Comparison of ENCODE assay signal across 11 cellular contexts in the genomic region with DNA sequence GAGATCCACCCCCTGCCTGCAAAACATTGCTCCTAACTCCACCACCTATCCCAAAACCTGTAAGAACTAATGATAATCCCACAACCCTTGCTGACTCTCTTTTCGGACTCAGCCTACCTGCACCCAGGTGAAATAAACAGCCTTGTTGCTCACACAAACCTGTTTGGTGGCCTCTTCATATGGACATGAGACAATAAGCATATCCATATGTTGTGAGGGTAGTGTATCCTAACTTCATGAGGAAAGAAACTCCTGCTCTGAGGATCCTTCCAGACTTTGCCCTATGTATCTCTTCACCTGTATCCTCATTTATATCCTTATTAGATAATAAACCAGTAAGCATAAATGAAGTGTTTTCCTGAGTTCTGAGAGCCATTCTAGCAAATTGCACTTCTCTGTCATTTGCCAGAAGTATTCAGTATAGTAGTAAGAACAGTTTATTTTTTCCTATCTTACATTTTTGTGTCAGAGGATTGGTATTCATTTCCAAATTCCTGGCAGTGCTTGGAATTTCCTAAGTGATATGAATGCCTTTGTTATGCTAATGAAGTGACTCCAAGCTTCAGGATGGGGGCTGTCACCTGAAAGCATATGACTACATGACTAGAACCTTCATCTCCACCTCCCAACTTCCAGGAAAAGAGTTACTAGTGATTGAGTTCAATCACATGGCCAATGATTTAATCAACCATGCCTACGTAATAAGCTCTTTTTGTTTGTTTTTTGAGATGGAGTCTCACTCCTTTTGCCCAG. TPM values are rescaled to one million over a fixed set of nuclear protein-coding genes. Genes with fewer than 3 reads are reported as not detected.
DNase-seq lines count a peak whose midpoint lies in the region; ATAC-seq and TF ChIP-seq lines count a peak whose summit lies in the region.
"Had no signal": no experiment of that assay in that cellular context is flagged by ENCODE, and none has a peak within 500 bp of the region (broad histone marks: within the 10 kb centered on the region; RNA-seq: fewer than 3 reads in every experiment).

No MANE protein-coding gene starts in this region.

- intact Hi-C loops in left ventricle myocardium inferior (cut with micrococcal nuclease) (no loop called here), Right ventricle myocardium superior (cut with DNase I) (no loop called here), adrenal gland (cut with DNase I) (no loop called here), CD14-positive monocyte (cut with micrococcal nuclease) (no loop called here)

- H3K4me3 Mint-ChIP-seq in CD14-positive monocyte = no peak overlapping the region
- H3K4me3 Mint-ChIP-seq: stimulated activated effector memory CD8-positive, alpha-beta T cell treated with anti-CD3 and anti-CD28 coated beads, Interleukin-12 subunit alpha, Interleukin-12 subunit beta, amount 100 ng/mL, for 72 hours had no signal

- peaks cover 5% of the 10 kb centered on the region for H3K36me3 ChIP-seq in left ventricle myocardium inferior
- H3K36me3 ChIP-seq in adrenal gland (replicated peaks in 1 of 2) = no peaks in the 10 kb centered on the region

- H3K4me1 ChIP-seq in left ventricle myocardium inferior (peaks cover 23% of the 10 kb centered on the region), adrenal gland (replicated peaks in 1 of 2) (peaks cover 8% of the 10 kb centered on the region in 2 donors)

- no peak for DNase-seq in left ventricle myocardium inferior
- no peak for DNase-seq in Right ventricle myocardium superior
- peak in 5 of 7 donors; percentile 20 to 53 (median 37) for DNase-seq in adrenal gland
- DNase-seq in iPS DF 19.7 (ENCODE audit: low read depth, low spot score) = peak; percentile 63
- DNase-seq in CD14-positive monocyte (ENCODE audit: low spot score) = no peak
- no peak for DNase-seq in GF-D8 (lab: John Stamatoyannopoulos, UW)
- no peak for DNase-seq in MV-4-11 (lab: John Stamatoyannopoulos, UW)
- DNase-seq: NCI-H2029 treated with DMSO at 0.1 percent for 48 hours had no signal

- no peak overlapping the region for H3K27ac Mint-ChIP-seq in CD14-positive monocyte
- H3K27ac Mint-ChIP-seq: stimulated activated effector memory CD8-positive, alpha-beta T cell treated with anti-CD3 and anti-CD28 coated beads, Interleukin-12 subunit alpha, Interleukin-12 subunit beta, amount 100 ng/mL, for 72 hours had no signal

- H3K27ac ChIP-seq in left ventricle myocardium inferior (replicated peaks) (peak overlapping the region; percentile 42), adrenal gland (peak overlapping the region in 2 of 5 donors; percentile 11 to 13)
- H3K27ac ChIP-seq: skin epidermis had no signal

- H3K27me3 ChIP-seq in left ventricle myocardium inferior (ENCODE audit: low read depth) (no peaks in the 10 kb centered on the region), adrenal gland (no peaks in the 10 kb centered on the region)

- peaks cover 6% of the 10 kb centered on the region for H3K9me3 ChIP-seq in left ventricle myocardium inferior (replicated peaks)
- no peaks in the 10 kb centered on the region for H3K9me3 ChIP-seq in adrenal gland (replicated peaks in 1 of 3)

- TF ChIP-seq POLR2A in adrenal gland (IDR thresholded peaks at IDR 0.05) = no peak

- H3K36me3 Mint-ChIP-seq in CD14-positive monocyte = peaks cover 10 to 13% of the 10 kb centered on the region in 2 donors
- H3K36me3 Mint-ChIP-seq: stimulated activated effector memory CD8-positive, alpha-beta T cell treated with anti-CD3 and anti-CD28 coated beads, Interleukin-12 subunit alpha, Interleukin-12 subunit beta, amount 100 ng/mL, for 72 hours had no signal

- 67 to 97% (median 89%) methylated on average over 2 of the region's 2 CpGs for WGBS in adrenal gland, 4 donors

- peaks cover 0 to 3% (median 0%) of the 10 kb centered on the region in 3 donors for H3K27me3 Mint-ChIP-seq in CD14-positive monocyte (ENCODE audit: low read depth in 3 of 3)

- no peak for ATAC-seq in Right ventricle myocardium superior (ENCODE audit: poor library complexity)
- no peak for ATAC-seq in HG03439 (IDR thresholded peaks at IDR 0.05; ENCODE audit: unreplicated experiment)
- ATAC-seq: stimulated activated effector memory CD8-positive, alpha-beta T cell treated with anti-CD3 and anti-CD28 coated beads, Interleukin-12 subunit alpha, Interleukin-12 subunit beta, amount 100 ng/mL, for 72 hours had no signal

- H3K9me3 Mint-ChIP-seq in CD14-positive monocyte = peaks cover 15 to 33% (median 28%) of the 10 kb centered on the region in 7 donors

- H3K4me3 ChIP-seq in left ventricle myocardium inferior (no peak overlapping the region), adrenal gland (no peak overlapping the region)
- H3K4me3 ChIP-seq: skin epidermis had no signal

- TF ChIP-seq CTCF in left ventricle myocardium inferior (IDR thresholded peaks at IDR 0.05; ENCODE audit: borderline replicate concordance) = no peak
- TF ChIP-seq CTCF in adrenal gland (IDR thresholded peaks at IDR 0.05) = no peak
- TF ChIP-seq CTCF in CD14-positive monocyte (IDR thresholded peaks at IDR 0.05) = no peak

- H3K4me1 Mint-ChIP-seq in CD14-positive monocyte = no peaks in the 10 kb centered on the region

RNA-seq across cellular contexts. Expression of gene TTBK2, which starts 30.2 kb away (rescaled TPM):
- total RNA-seq in left ventricle myocardium inferior (23.3 TPM), Right ventricle myocardium superior (22.4 TPM), adrenal gland (10 to 100 TPM; 14.9 to 46.6 (median 21.4) TPM)
- polyA plus RNA-seq in adrenal gland (10 to 100 TPM in 1 of 3 donors, 1 to 10 TPM in 2; 3.8 to 10.5 (median 6.6) TPM), CD14-positive monocyte (1 to 10 TPM; 3.7 to 5.7 TPM)

Comparison
In these comparisons a context has a peak if more than half of its experiments do, and no peak if none do; other contexts are left out.
1. DNase-seq: peak in adrenal gland (5 of 7) and iPS DF 19.7 (single experiment); none in left ventricle myocardium inferior (single experiment), Right ventricle myocardium superior (single experiment), CD14-positive monocyte (single experiment), GF-D8 (single experiment) and MV-4-11 (single experiment).